In genomic region chr1:40027647-40028046, GRCh38 we compare ENCODE assay signal across 26 cellular contexts.
"Had no signal": no experiment of that assay in that cellular context is flagged by ENCODE, and none has a peak within 500 bp of the region (broad histone marks: within the 10 kb centered on the region; RNA-seq: fewer than 3 reads in every experiment).

No MANE protein-coding gene starts in this region.

- ATAC-seq: natural killer cell; psoas muscle; right cardiac atrium; right lobe of liver; stimulated activated effector memory CD8-positive, alpha-beta T cell treated with anti-CD3 and anti-CD28 coated beads, Interleukin-12 subunit alpha, Interleukin-12 subunit beta, amount 100 ng/mL, for 72 hours; stimulated activated naive B cell treated with anti-CD40 and anti-IgM and Interleukin-4, amounts not matched to agents 10 μg/mL and 1 μg/mL and 100 μg/mL, for 72 hours had no signal

- H3K4me1 ChIP-seq: neural progenitor cell, parathyroid adenoma, right lobe of liver, thyroid gland had no signal

- H3K79me2 ChIP-seq: parathyroid adenoma had no signal

- H3K9me3 ChIP-seq: ovary, psoas muscle, sigmoid colon, thyroid gland, upper lobe of left lung, vagina had no signal

- H2AFZ ChIP-seq: neural progenitor cell, parathyroid adenoma had no signal

- H3K4me2 ChIP-seq: neural progenitor cell had no signal

- FAIRE-seq: small intestine, urothelium cell line had no signal

- H3K9ac ChIP-seq: neural progenitor cell, parathyroid adenoma had no signal

- H3K4me3 ChIP-seq: neural progenitor cell, ovary, psoas muscle, right lobe of liver, sigmoid colon, stomach, thoracic aorta, thyroid gland, tibial nerve, upper lobe of left lung, vagina had no signal

- DNase-seq: natural killer cell; occipital lobe; ovary; posterior cingulate gyrus; psoas muscle; right cardiac atrium; right lobe of liver; sigmoid colon; small intestine; stimulated activated CD4-positive, alpha-beta T cell treated with anti-CD3 and anti-CD28 coated beads, Interleukin-15, amount 100 ng/mL, for 24 hours; stimulated activated CD4-positive, alpha-beta T cell treated with anti-CD3 and anti-CD28 coated beads, Interleukin-2, amount 100 ng/mL, for 24 hours; stimulated activated CD4-positive, alpha-beta T cell treated with anti-CD3 and anti-CD28 coated beads, Interleukin-2, amount 100 ng/mL, for 48 hours; stimulated activated CD4-positive, alpha-beta T cell treated with anti-CD3 and anti-CD28 coated beads, Interleukin-4, amount 100 ng/mL, for 24 hours; stimulated activated naive B cell treated with anti-CD40 and anti-IgM and Interleukin-4, amounts not matched to agents 10 μg/mL and 1 μg/mL and 100 μg/mL, for 72 hours; stimulated activated naive CD4-positive, alpha-beta T cell treated with Interleukin-2 at 50 U/mL for 16 hours; stomach; thyroid gland; trophoblast cell; upper lobe of left lung had no signal

- H3K27ac ChIP-seq: neural progenitor cell, ovary, parathyroid adenoma, psoas muscle, right lobe of liver, sigmoid colon, stomach, thoracic aorta, thyroid gland, tibial nerve, upper lobe of left lung, vagina had no signal

- H3K36me3 ChIP-seq: neural progenitor cell, ovary, right lobe of liver, sigmoid colon, stomach, thoracic aorta, thyroid gland, tibial nerve, upper lobe of left lung, vagina had no signal

- H3K27me3 ChIP-seq: ovary, right lobe of liver, sigmoid colon, stomach, thyroid gland, tibial nerve, upper lobe of left lung, vagina had no signal
